In the genomic region with DNA sequence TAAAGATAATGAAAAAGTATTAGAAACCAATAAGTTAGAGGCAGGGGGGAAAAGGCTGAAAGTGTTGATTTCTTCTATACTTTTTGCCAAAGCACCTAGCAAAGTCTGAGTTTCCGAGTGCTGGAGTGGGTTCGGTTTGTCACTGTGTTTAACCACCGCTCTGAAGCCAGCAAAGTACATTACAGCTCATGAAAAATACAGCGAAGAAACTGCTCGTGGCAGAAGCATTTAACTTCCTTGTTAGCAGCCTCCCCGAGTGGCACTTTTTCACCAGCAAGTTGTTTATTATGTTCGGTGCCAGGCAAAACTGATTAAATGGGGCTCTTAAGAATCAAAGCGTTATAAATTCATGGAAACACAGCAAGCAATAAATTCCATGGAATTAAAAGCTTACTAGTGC, we compare ENCODE assay signal across 17 cellular contexts.
DNase-seq lines count a peak whose midpoint lies in the region; ATAC-seq lines count a peak whose summit lies in the region.
"Had no signal": no experiment of that assay in that cellular context is flagged by ENCODE, and none has a peak within 500 bp of the region (broad histone marks: within the 10 kb centered on the region; RNA-seq: fewer than 3 reads in every experiment).

No MANE protein-coding gene starts in this region.

- peaks cover 43% of the 10 kb centered on the region for H3K4me1 Mint-ChIP-seq in activated naive CD8-positive, alpha-beta T cell treated with anti-CD3 and anti-CD28 coated beads, Interleukin-2, amount 10 ng/mL, durations not matched to agents 7 days and 5 days
- H3K4me1 Mint-ChIP-seq in naive B cell, result peaks cover 64 to 95% (median 90%) of the 10 kb centered on the region in 3 donors
- peaks cover 93% of the 10 kb centered on the region for H3K4me1 Mint-ChIP-seq in stimulated activated naive CD8-positive, alpha-beta T cell treated with anti-CD3 and anti-CD28 coated beads, Interleukin-15, amount 100 ng/mL, for 72 hours

- peak; percentile 75 for ATAC-seq in activated naive CD8-positive, alpha-beta T cell treated with anti-CD3 and anti-CD28 coated beads, Interleukin-2, amount 10 ng/mL, durations not matched to agents 7 days and 5 days (ENCODE audit: low read depth)
- ATAC-seq in naive B cell (ENCODE audit: low read depth in 2 of 2) (peak in 1 of 2 donors; percentile 35), HG02588 (IDR thresholded peaks at IDR 0.05; ENCODE audit: unreplicated experiment) (no peak), GM19452 (IDR thresholded peaks at IDR 0.05; ENCODE audit: unreplicated experiment) (no peak)
- ATAC-seq in stimulated activated naive CD8-positive, alpha-beta T cell treated with anti-CD3 and anti-CD28 coated beads, Interleukin-15, amount 100 ng/mL, for 72 hours, result peak; percentile 69
- ATAC-seq: A549, HCT116, left colon had no signal

- peak overlapping the region; percentile 60 for H3K4me3 Mint-ChIP-seq in activated naive CD8-positive, alpha-beta T cell treated with anti-CD3 and anti-CD28 coated beads, Interleukin-2, amount 10 ng/mL, durations not matched to agents 7 days and 5 days
- H3K4me3 Mint-ChIP-seq in naive B cell, result peak overlapping the region in 4 of 8 donors; percentile 1 to 56 (median 42)
- peak overlapping the region; percentile 76 to 86 for H3K4me3 Mint-ChIP-seq in stimulated activated naive CD8-positive, alpha-beta T cell treated with anti-CD3 and anti-CD28 coated beads, Interleukin-15, amount 100 ng/mL, for 72 hours

- no peaks in the 10 kb centered on the region for H3K27me3 Mint-ChIP-seq in activated naive CD8-positive, alpha-beta T cell treated with anti-CD3 and anti-CD28 coated beads, Interleukin-2, amount 10 ng/mL, durations not matched to agents 7 days and 5 days
- H3K27me3 Mint-ChIP-seq in naive B cell, result no peaks in the 10 kb centered on the region
- H3K27me3 Mint-ChIP-seq in stimulated activated naive CD8-positive, alpha-beta T cell treated with anti-CD3 and anti-CD28 coated beads, Interleukin-15, amount 100 ng/mL, for 72 hours, result no peaks in the 10 kb centered on the region

- H3K27ac Mint-ChIP-seq in activated naive CD8-positive, alpha-beta T cell treated with anti-CD3 and anti-CD28 coated beads, Interleukin-2, amount 10 ng/mL, durations not matched to agents 7 days and 5 days, result peak overlapping the region; percentile 69
- peak overlapping the region; percentile 13 to 82 (median 52) for H3K27ac Mint-ChIP-seq in naive B cell
- H3K27ac Mint-ChIP-seq in stimulated activated naive CD8-positive, alpha-beta T cell treated with anti-CD3 and anti-CD28 coated beads, Interleukin-15, amount 100 ng/mL, for 72 hours, result peak overlapping the region; percentile 4 to 80

- no peaks in the 10 kb centered on the region for H3K9me3 Mint-ChIP-seq in activated naive CD8-positive, alpha-beta T cell treated with anti-CD3 and anti-CD28 coated beads, Interleukin-2, amount 10 ng/mL, durations not matched to agents 7 days and 5 days
- no peaks in the 10 kb centered on the region for H3K9me3 Mint-ChIP-seq in naive B cell
- no peaks in the 10 kb centered on the region for H3K9me3 Mint-ChIP-seq in stimulated activated naive CD8-positive, alpha-beta T cell treated with anti-CD3 and anti-CD28 coated beads, Interleukin-15, amount 100 ng/mL, for 72 hours

- H3K36me3 Mint-ChIP-seq in activated naive CD8-positive, alpha-beta T cell treated with anti-CD3 and anti-CD28 coated beads, Interleukin-2, amount 10 ng/mL, durations not matched to agents 7 days and 5 days, result peaks cover 22% of the 10 kb centered on the region
- peaks cover 21 to 27% of the 10 kb centered on the region in 2 donors for H3K36me3 Mint-ChIP-seq in naive B cell

- DNase-seq in activated T-cell treated with anti-CD3 and anti-CD28 coated beads for 1 hour (ENCODE audit: low read depth) (peak; percentile 5), naive B cell (no peak), NCI-H146 treated with DMSO at 0.1 percent for 48 hours (lab: John Stamatoyannopoulos, UW; ENCODE audit: unreplicated experiment) (no peak)
- DNase-seq in activated T-cell treated with anti-CD3 and anti-CD28 coated beads, Interleukin-2, amount 50 U/mL, for 1 hour, result no peak
- no peak for DNase-seq in activated naive CD8-positive, alpha-beta T cell treated with anti-CD3 and anti-CD28 coated beads, Interleukin-2, amount 10 ng/mL, durations not matched to agents 7 days and 5 days
- no peak for DNase-seq in stimulated activated naive CD8-positive, alpha-beta T cell treated with anti-CD3 and anti-CD28 coated beads, Interleukin-15, amount 100 ng/mL, for 72 hours
- DNase-seq: activated gamma-delta T cell treated with Interleukin-2 at 50 U/mL for 16 hours; DMS 273 treated with DMSO at 0.1 percent for 48 hours; left colon; NCI-H1092 treated with DMSO at 0.1 percent for 48 hours; SJCRH30; stimulated activated CD4-positive, alpha-beta T cell treated with anti-CD3 and anti-CD28 coated beads, Interleukin-4, amount 100 ng/mL, for 1 hour; thyroid gland had no signal

- POLR2A ChIA-PET in activated naive CD8-positive, alpha-beta T cell treated with anti-CD3 and anti-CD28 coated beads, Interleukin-2, amount 10 ng/mL, durations not matched to agents 7 days and 5 days (lab: Charles Lee), result interaction anchor here (0.6 to 1.8 kb wide), 4 partner anchors 43 to 182 kb away, joined by 3 to 4 read pairs (median 4); no protein-coding TSS in a partner anchor

Comparison
In these comparisons a context has a peak if more than half of its experiments do, and no peak if none do; other contexts are left out.
1. ATAC-seq: peak in activated naive CD8-positive, alpha-beta T cell treated with anti-CD3 and anti-CD28 coated beads, Interleukin-2, amount 10 ng/mL, durations not matched to agents 7 days and 5 days (single experiment) and stimulated activated naive CD8-positive, alpha-beta T cell treated with anti-CD3 and anti-CD28 coated beads, Interleukin-15, amount 100 ng/mL, for 72 hours (single experiment); none in HG02588 (single experiment) and GM19452 (single experiment).
2. Peak in every context shown above with its lines, with median percentiles within 50 percentile points of each other: H3K27ac Mint-ChIP-seq.